In the genomic region with DNA sequence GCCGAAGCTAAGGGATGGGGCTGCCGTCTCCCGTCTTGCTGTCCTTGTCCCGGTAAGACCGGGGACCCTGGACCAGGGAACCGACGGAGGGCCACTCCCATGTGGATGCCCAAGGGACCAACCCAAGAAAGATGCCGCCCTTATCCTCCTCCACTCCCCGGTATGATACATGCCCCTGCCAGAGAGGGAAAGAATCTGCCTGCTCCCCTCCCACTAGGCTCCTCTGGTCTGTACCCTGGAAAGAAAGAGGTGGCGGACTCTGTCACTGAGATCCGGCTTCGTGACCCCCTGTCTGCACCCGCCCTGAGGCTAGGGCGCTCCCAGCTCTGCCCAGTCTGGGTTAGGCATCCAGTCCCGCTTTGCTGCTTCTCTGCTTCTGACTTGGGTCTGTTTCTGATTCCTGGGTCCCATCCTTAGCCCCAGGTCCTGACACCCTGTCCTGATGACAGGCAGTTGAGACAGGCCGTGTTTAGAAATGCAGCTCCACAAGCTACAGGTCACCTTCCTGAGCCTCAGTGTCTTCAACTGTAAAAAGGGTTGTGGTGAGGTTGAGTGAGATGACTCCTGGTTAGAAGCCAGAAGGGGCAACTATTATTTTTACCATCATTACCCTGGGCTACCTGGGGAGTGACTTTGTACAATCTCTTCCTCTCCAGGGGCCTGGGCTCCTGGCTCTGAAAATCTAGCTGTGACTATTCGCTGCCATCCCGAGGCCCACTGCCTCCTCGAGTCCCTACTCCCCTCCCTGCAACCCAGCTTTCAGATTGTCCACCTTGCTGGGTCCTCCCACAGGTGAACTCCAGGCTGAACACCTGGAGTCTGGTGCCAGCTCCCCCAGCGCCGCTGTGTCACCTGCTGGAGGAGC, we compare ENCODE assay signal across 8 cellular contexts. TPM values are rescaled to one million over a fixed set of nuclear protein-coding genes. Genes with fewer than 3 reads are reported as not detected.
DNase-seq lines count a peak whose midpoint lies in the region; ATAC-seq and TF ChIP-seq lines count a peak whose summit lies in the region.

No MANE protein-coding gene starts in this region.

- no peak overlapping the region for H3K27ac ChIP-seq in DOHH2 (ENCODE audit: low read depth, low read length)
- no peak overlapping the region for H3K27ac ChIP-seq in mesendoderm (ENCODE audit: low read depth, low read length)
- H3K27ac ChIP-seq in foreskin keratinocyte: no peak overlapping the region

- H3K18ac ChIP-seq in mesendoderm (ENCODE audit: low read length): no peak overlapping the region

- 0 out of 2 replicates have a peak, but pooled peaks cover 3% of the 10 kb centered on the region for H3F3A ChIP-seq in DOHH2 (ENCODE audit: control insufficient read depth, insufficient read depth)

- H3K36me3 Mint-ChIP-seq in brain: peaks cover 4% of the 10 kb centered on the region

- DNase-seq in Kasumi-1 (lab: John Stamatoyannopoulos, UW): peak; percentile 53 to 60
- DNase-seq in mesendoderm: no peak
- no peak for DNase-seq in effector CD8-positive, alpha-beta T cell (lab: John Stamatoyannopoulos, UW)
- no peak for DNase-seq in foreskin keratinocyte

- no peak overlapping the region for H3K4ac ChIP-seq in mesendoderm (ENCODE audit: low read depth, low read length)

- ATAC-seq in foreskin keratinocyte (no peak), GM18907 (IDR thresholded peaks at IDR 0.05; ENCODE audit: unreplicated experiment) (no peak), HG03139 (IDR thresholded peaks at IDR 0.05; ENCODE audit: unreplicated experiment) (no peak)

- no peak overlapping the region for H2AK5ac ChIP-seq in mesendoderm (ENCODE audit: low read length)

- H4K8ac ChIP-seq in mesendoderm (ENCODE audit: low read depth, low read length): no peak overlapping the region

- H4K20me1 ChIP-seq in DOHH2 (ENCODE audit: control insufficient read depth, insufficient read depth, low read depth, low read length): 0 out of 2 replicates have a peak, but pooled peaks cover 3% of the 10 kb centered on the region

- no peaks in the 10 kb centered on the region for H3K79me1 ChIP-seq in mesendoderm (ENCODE audit: low read length)

- H3K4me3 Mint-ChIP-seq in brain: peak overlapping the region; percentile 80 to 87 (median 85)

- no peak overlapping the region for H4K5ac ChIP-seq in mesendoderm (ENCODE audit: low read length)

- H3K4me2 ChIP-seq in DOHH2 (ENCODE audit: low read length) (peak overlapping the region; percentile 90), mesendoderm (ENCODE audit: low read length) (no peak overlapping the region)

- no peak overlapping the region for H2BK15ac ChIP-seq in mesendoderm (replicated peaks; ENCODE audit: low read depth)

- H3K4me3 ChIP-seq in DOHH2 (ENCODE audit: low read length) (peak overlapping the region; percentile 85), mesendoderm (ENCODE audit: low read length) (no peak overlapping the region)

- no peak overlapping the region for H3K9ac ChIP-seq in mesendoderm (ENCODE audit: low read length)

- H3K36me3 ChIP-seq in DOHH2 (ENCODE audit: control insufficient read depth, low read length): no peaks in the 10 kb centered on the region
- no peaks in the 10 kb centered on the region for H3K36me3 ChIP-seq in mesendoderm (ENCODE audit: control insufficient read depth, insufficient read depth, low read length)

- peak overlapping the region in 4 of 5 experiments; percentile 28 to 97 (median 82) for H3K27ac Mint-ChIP-seq in brain

- WGBS in mesendoderm (ENCODE audit: extremely low coverage, insufficient coverage, low lambda C conversion rate): no CpG with 5 or more reads among the region's 21 CpGs

- H3K27me3 ChIP-seq in DOHH2 (ENCODE audit: control insufficient read depth, low read length) (no peaks in the 10 kb centered on the region), mesendoderm (ENCODE audit: insufficient read depth, low read length, poor library complexity) (no peaks in the 10 kb centered on the region), foreskin keratinocyte (no peaks in the 10 kb centered on the region)

- H3K23ac ChIP-seq in mesendoderm (ENCODE audit: low read length): no peak overlapping the region

- H3K4me1 ChIP-seq in DOHH2 (ENCODE audit: control insufficient read depth, low read length) (peaks cover 44% of the 10 kb centered on the region), mesendoderm (ENCODE audit: control insufficient read depth, low read depth, low read length) (no peaks in the 10 kb centered on the region), foreskin keratinocyte (no peaks in the 10 kb centered on the region)

- H3K79me2 ChIP-seq in DOHH2 (ENCODE audit: control insufficient read depth, low read length) (no peaks in the 10 kb centered on the region), mesendoderm (ENCODE audit: control insufficient read depth, insufficient read depth, low read length) (no peaks in the 10 kb centered on the region)

- peaks cover 16% of the 10 kb centered on the region for H3K9me3 ChIP-seq in DOHH2 (ENCODE audit: control insufficient read depth, insufficient read depth, low read length)

- no peak overlapping the region for H2BK120ac ChIP-seq in mesendoderm (ENCODE audit: low read depth, low read length)

- no peaks in the 10 kb centered on the region for H3K9me2 ChIP-seq in DOHH2 (replicated peaks; ENCODE audit: control insufficient read depth, low read length)

- no peak overlapping the region for H2BK5ac ChIP-seq in mesendoderm (ENCODE audit: low read length)

- no peak for TF ChIP-seq CTCF in DOHH2 (IDR thresholded peaks at IDR 0.05; ENCODE audit: low read depth, low read length, poor library complexity, severe bottlenecking)
- TF ChIP-seq CTCF in brain (conservative IDR thresholded peaks at IDR 0.05): peak; percentile 6 to 100
- TF ChIP-seq CTCF in foreskin keratinocyte (conservative IDR thresholded peaks at IDR 0.05): no peak

- peaks cover 0 to 18% (median 12%) of the 10 kb centered on the region in 5 experiments for H3K9me3 Mint-ChIP-seq in brain

- H3K56ac ChIP-seq in mesendoderm (ENCODE audit: low read length): peak overlapping the region; percentile 2

- H3K27me3 Mint-ChIP-seq in brain: peaks cover 3% of the 10 kb centered on the region

- H3K4me1 Mint-ChIP-seq in brain: peaks cover 26% of the 10 kb centered on the region

RNA-seq across cellular contexts. Expression of a gene that starts 3.7 kb away (rescaled TPM):
- polyA plus RNA-seq in brain (ENCODE audit: insufficient read depth, low read depth, low replicate concordance): 0.14 TPM
- 0.07 TPM for polyA plus RNA-seq in mesendoderm (2013, experiment 1 of 2)
- 0.08 TPM for polyA plus RNA-seq in mesendoderm (2013, experiment 2 of 2)
- 0.07 and 0.14 TPM in 2 replicates for total RNA-seq in foreskin keratinocyte
- polyA plus RNA-seq in foreskin keratinocyte: 0.07 TPM in 1 of 2 replicates, not detected in the other

RNA-seq across cellular contexts. Expression of a gene that starts 37.9 kb away (rescaled TPM):
- 35.0 TPM for polyA plus RNA-seq in brain (ENCODE audit: insufficient read depth, low read depth, low replicate concordance)
- polyA plus RNA-seq in mesendoderm (2013, experiment 1 of 2): 0.70 TPM
- polyA plus RNA-seq in mesendoderm (2013, experiment 2 of 2): 0.64 TPM
- not detected in 2 replicates for total RNA-seq in foreskin keratinocyte
- polyA plus RNA-seq in foreskin keratinocyte: 0.02 and 0.04 TPM in 2 replicates

Comparison
In these comparisons a context has a peak if more than half of its experiments do, and no peak if none do; other contexts are left out.
1. CTCF ChIP-seq: peak in brain (2 of 2); none in DOHH2 (single experiment) and foreskin keratinocyte (single experiment).
2. DNase-seq: peak in Kasumi-1 (2 of 2); none in mesendoderm (single experiment), effector CD8-positive, alpha-beta T cell (single experiment) and foreskin keratinocyte (0 of 2).
3. RNA of a gene that starts 37.9 kb away (polyA plus RNA-seq): 35.0 TPM in brain (single experiment); 0.02 to 0.04 TPM in foreskin keratinocyte; every median in the first group is over 10 times any median in the second.